13 cellular contexts compared by ENCODE assay signal in genomic region chr6:37260063-37260843, GRCh38. TPM values are rescaled to one million over a fixed set of nuclear protein-coding genes. Genes with fewer than 3 reads are reported as not detected.
DNase-seq lines count a peak whose midpoint lies in the region; ATAC-seq lines count a peak whose summit lies in the region.
"Had no signal": no experiment of that assay in that cellular context is flagged by ENCODE, and none has a peak within 500 bp of the region (broad histone marks: within the 10 kb centered on the region; RNA-seq: fewer than 3 reads in every experiment).

No MANE protein-coding gene starts in this region.

- peak overlapping the region; percentile 93 to 96 for H3K4me3 Mint-ChIP-seq in activated T-cell treated with anti-CD3 and anti-CD28 coated beads, Interleukin-2, amount 50 U/mL, for 72 hours
- peak overlapping the region; percentile 94 for H3K4me3 Mint-ChIP-seq in activated naive CD8-positive, alpha-beta T cell treated with anti-CD3 and anti-CD28 coated beads, Interleukin-2, amount 10 ng/mL, durations not matched to agents 7 days and 5 days
- H3K4me3 Mint-ChIP-seq in stimulated activated effector memory CD8-positive, alpha-beta T cell treated with anti-CD3 and anti-CD28 coated beads, Interleukin-12 subunit alpha, Interleukin-12 subunit beta, amount 100 ng/mL, for 72 hours, result peak overlapping the region; percentile 95

- H3K9me3 ChIP-seq in KOPT-K1 (ENCODE audit: insufficient read depth, low read length, poor library complexity, severe bottlenecking), result no peaks in the 10 kb centered on the region
- H3K9me3 ChIP-seq: esophagus muscularis mucosa had no signal

- H3K27me3 Mint-ChIP-seq in activated T-cell treated with anti-CD3 and anti-CD28 coated beads, Interleukin-2, amount 50 U/mL, for 72 hours (ENCODE audit: low read depth), result no peaks in the 10 kb centered on the region
- H3K27me3 Mint-ChIP-seq in activated naive CD8-positive, alpha-beta T cell treated with anti-CD3 and anti-CD28 coated beads, Interleukin-2, amount 10 ng/mL, durations not matched to agents 7 days and 5 days, result no peaks in the 10 kb centered on the region

- H3K27ac ChIP-seq in KOPT-K1 (ENCODE audit: low read depth, low read length, poor library complexity, severe bottlenecking), result peak overlapping the region; percentile 96
- H3K27ac ChIP-seq in substantia nigra (ENCODE audit: low read depth, low read length, poor library complexity, severe bottlenecking), result no peak overlapping the region
- H3K27ac ChIP-seq: cardiac muscle cell, esophagus muscularis mucosa had no signal

- DNase-seq in activated T-cell treated with anti-CD3 and anti-CD28 coated beads, Interleukin-2, amount 50 U/mL, for 72 hours, result peak; percentile 33 to 60
- no peak for DNase-seq in activated T-cell treated with anti-CD3 and anti-CD28 coated beads, Interleukin-2, amount 50 U/mL, for 48 hours
- DNase-seq in activated naive CD8-positive, alpha-beta T cell treated with anti-CD3 and anti-CD28 coated beads, Interleukin-2, amount 10 ng/mL, durations not matched to agents 7 days and 5 days, result no peak
- DNase-seq in stimulated activated effector memory CD8-positive, alpha-beta T cell treated with anti-CD3 and anti-CD28 coated beads, Interleukin-12 subunit alpha, Interleukin-12 subunit beta, amount 100 ng/mL, for 72 hours (ENCODE audit: low spot score in 2 of 2), result no peak
- DNase-seq in substantia nigra (lab: John Stamatoyannopoulos, UW), result no peak
- no peak for DNase-seq in amniotic stem cell (lab: John Stamatoyannopoulos, UW)
- no peak for DNase-seq in NCI-H1694 treated with DMSO at 0.1 percent for 48 hours (lab: John Stamatoyannopoulos, UW)
- DNase-seq: GOT3, mesendoderm, NCI-H146 had no signal

- H3K27ac Mint-ChIP-seq in activated T-cell treated with anti-CD3 and anti-CD28 coated beads, Interleukin-2, amount 50 U/mL, for 72 hours, result peak overlapping the region; percentile 99
- H3K27ac Mint-ChIP-seq in activated naive CD8-positive, alpha-beta T cell treated with anti-CD3 and anti-CD28 coated beads, Interleukin-2, amount 10 ng/mL, durations not matched to agents 7 days and 5 days, result peak overlapping the region; percentile 91
- H3K27ac Mint-ChIP-seq in stimulated activated effector memory CD8-positive, alpha-beta T cell treated with anti-CD3 and anti-CD28 coated beads, Interleukin-12 subunit alpha, Interleukin-12 subunit beta, amount 100 ng/mL, for 72 hours, result peak overlapping the region; percentile 99

- H3K36me3 Mint-ChIP-seq in activated T-cell treated with anti-CD3 and anti-CD28 coated beads, Interleukin-2, amount 50 U/mL, for 72 hours (ENCODE audit: insufficient read depth in 2 of 2), result peaks cover 1 to 7% of the 10 kb centered on the region in 2 donors
- H3K36me3 Mint-ChIP-seq in activated naive CD8-positive, alpha-beta T cell treated with anti-CD3 and anti-CD28 coated beads, Interleukin-2, amount 10 ng/mL, durations not matched to agents 7 days and 5 days, result peaks cover 34% of the 10 kb centered on the region
- peaks cover 17% of the 10 kb centered on the region for H3K36me3 Mint-ChIP-seq in stimulated activated effector memory CD8-positive, alpha-beta T cell treated with anti-CD3 and anti-CD28 coated beads, Interleukin-12 subunit alpha, Interleukin-12 subunit beta, amount 100 ng/mL, for 72 hours

- POLR2A ChIA-PET in activated naive CD8-positive, alpha-beta T cell treated with anti-CD3 and anti-CD28 coated beads, Interleukin-2, amount 10 ng/mL, durations not matched to agents 7 days and 5 days (lab: Charles Lee), result no interaction called here

- H3K9me3 Mint-ChIP-seq in activated T-cell treated with anti-CD3 and anti-CD28 coated beads, Interleukin-2, amount 50 U/mL, for 72 hours, result no peaks in the 10 kb centered on the region
- no peaks in the 10 kb centered on the region for H3K9me3 Mint-ChIP-seq in activated naive CD8-positive, alpha-beta T cell treated with anti-CD3 and anti-CD28 coated beads, Interleukin-2, amount 10 ng/mL, durations not matched to agents 7 days and 5 days
- H3K9me3 Mint-ChIP-seq in stimulated activated effector memory CD8-positive, alpha-beta T cell treated with anti-CD3 and anti-CD28 coated beads, Interleukin-12 subunit alpha, Interleukin-12 subunit beta, amount 100 ng/mL, for 72 hours, result no peaks in the 10 kb centered on the region

- 0 out of 2 replicates have a peak, but pooled peaks cover 4% of the 10 kb centered on the region for H3K36me3 ChIP-seq in KOPT-K1 (ENCODE audit: insufficient read depth, low read length)
- H3K36me3 ChIP-seq: cardiac muscle cell, esophagus muscularis mucosa had no signal

- H3K4me1 Mint-ChIP-seq in activated T-cell treated with anti-CD3 and anti-CD28 coated beads, Interleukin-2, amount 50 U/mL, for 72 hours (ENCODE audit: low read depth), result peaks cover 90% of the 10 kb centered on the region
- peaks cover 58% of the 10 kb centered on the region for H3K4me1 Mint-ChIP-seq in activated naive CD8-positive, alpha-beta T cell treated with anti-CD3 and anti-CD28 coated beads, Interleukin-2, amount 10 ng/mL, durations not matched to agents 7 days and 5 days
- peaks cover 72% of the 10 kb centered on the region for H3K4me1 Mint-ChIP-seq in stimulated activated effector memory CD8-positive, alpha-beta T cell treated with anti-CD3 and anti-CD28 coated beads, Interleukin-12 subunit alpha, Interleukin-12 subunit beta, amount 100 ng/mL, for 72 hours

- peak; percentile 37 to 48 for ATAC-seq in activated T-cell treated with anti-CD3 and anti-CD28 coated beads, Interleukin-2, amount 50 U/mL, for 72 hours (replicated peaks in 1 of 2)
- no peak for ATAC-seq in activated naive CD8-positive, alpha-beta T cell treated with anti-CD3 and anti-CD28 coated beads, Interleukin-2, amount 10 ng/mL, durations not matched to agents 7 days and 5 days (ENCODE audit: low read depth)
- peak; percentile 38 for ATAC-seq in stimulated activated effector memory CD8-positive, alpha-beta T cell treated with anti-CD3 and anti-CD28 coated beads, Interleukin-12 subunit alpha, Interleukin-12 subunit beta, amount 100 ng/mL, for 72 hours

RNA-seq across cellular contexts. Expression of gene TMEM217, which starts 2.3 kb away (rescaled TPM):
- 1 to 10 TPM; 6.8 to 9.3 TPM for total RNA-seq in activated T-cell treated with anti-CD3 and anti-CD28 coated beads, Interleukin-2, amount 50 U/mL, for 72 hours
- total RNA-seq in activated naive CD8-positive, alpha-beta T cell treated with anti-CD3 and anti-CD28 coated beads, Interleukin-2, amount 10 ng/mL, durations not matched to agents 7 days and 5 days, result 1 to 10 TPM; 1.4 to 2.0 TPM

RNA-seq across cellular contexts. Expression of gene TBC1D22B, which starts 2.7 kb away (rescaled TPM):
- 10 to 100 TPM; 23.2 to 24.4 TPM for total RNA-seq in activated T-cell treated with anti-CD3 and anti-CD28 coated beads, Interleukin-2, amount 50 U/mL, for 72 hours
- total RNA-seq in activated naive CD8-positive, alpha-beta T cell treated with anti-CD3 and anti-CD28 coated beads, Interleukin-2, amount 10 ng/mL, durations not matched to agents 7 days and 5 days, result 10 to 100 TPM; 13.8 to 14.7 TPM

Comparison
In these comparisons a context has a peak if more than half of its experiments do, and no peak if none do; other contexts are left out.
1. DNase-seq: peak in activated T-cell treated with anti-CD3 and anti-CD28 coated beads, Interleukin-2, amount 50 U/mL, for 72 hours (2 of 2); none in activated T-cell treated with anti-CD3 and anti-CD28 coated beads, Interleukin-2, amount 50 U/mL, for 48 hours (0 of 2), activated naive CD8-positive, alpha-beta T cell treated with anti-CD3 and anti-CD28 coated beads, Interleukin-2, amount 10 ng/mL, durations not matched to agents 7 days and 5 days (single experiment), stimulated activated effector memory CD8-positive, alpha-beta T cell treated with anti-CD3 and anti-CD28 coated beads, Interleukin-12 subunit alpha, Interleukin-12 subunit beta, amount 100 ng/mL, for 72 hours (0 of 2), substantia nigra (0 of 49), amniotic stem cell (single experiment) and NCI-H1694 treated with DMSO at 0.1 percent for 48 hours (single experiment).
2. Peak in every context shown above with its lines, with median percentiles within 50 percentile points of each other: H3K27ac Mint-ChIP-seq and H3K4me3 Mint-ChIP-seq.